In genomic region chr18:62714671-62715438, GRCh38 we compare ENCODE assay signal across 8 cellular contexts. TPM values are rescaled to one million over a fixed set of nuclear protein-coding genes. Genes with fewer than 3 reads are reported as not detected.
DNase-seq lines count a peak whose midpoint lies in the region; ATAC-seq and TF ChIP-seq lines count a peak whose summit lies in the region.

No MANE protein-coding gene starts in this region.

- H3K36me3 Mint-ChIP-seq in activated T-helper 1 cell treated with anti-CD3 and anti-CD28 coated beads, Interleukin-12 subunit alpha, Interleukin-12 subunit beta, Interleukin-2, Interleukin-4 antibody, amounts not matched to agents 30 ng/mL and 10 ng/mL and 1 ng/mL, durations not matched to agents 14 hours and 24 hours and 36 hours (ENCODE audit: low read depth) = no peaks in the 10 kb centered on the region

- peak overlapping the region; percentile 76 for H3K4me3 ChIP-seq in DOHH2 (ENCODE audit: low read length)
- H3K4me3 ChIP-seq in Karpas-422 (ENCODE audit: low read length) = peak overlapping the region; percentile 75
- peak overlapping the region; percentile 58 to 82 (median 74) for H3K4me3 ChIP-seq in Peyer's patch
- peak overlapping the region; percentile 74 to 89 (median 80) for H3K4me3 ChIP-seq in esophagus squamous epithelium
- peak overlapping the region; percentile 47 to 67 for H3K4me3 ChIP-seq in muscle layer of duodenum (ENCODE audit: low read depth in 1 of 2, low read length in 2 of 2)

- H3K9me2 ChIP-seq in DOHH2 (replicated peaks; ENCODE audit: control insufficient read depth, low read length) (no peaks in the 10 kb centered on the region), Karpas-422 (replicated peaks; ENCODE audit: insufficient read depth, low read length) (no peaks in the 10 kb centered on the region)

- ATAC-seq in GM21825 (IDR thresholded peaks at IDR 0.05; ENCODE audit: unreplicated experiment) = peak; percentile 66

- H3K4me1 Mint-ChIP-seq in activated T-helper 1 cell treated with anti-CD3 and anti-CD28 coated beads, Interleukin-12 subunit alpha, Interleukin-12 subunit beta, Interleukin-2, Interleukin-4 antibody, amounts not matched to agents 30 ng/mL and 10 ng/mL and 1 ng/mL, durations not matched to agents 14 hours and 24 hours and 36 hours (ENCODE audit: low read depth) = peaks cover 35% of the 10 kb centered on the region

- H3K27me3 Mint-ChIP-seq in activated T-helper 1 cell treated with anti-CD3 and anti-CD28 coated beads, Interleukin-12 subunit alpha, Interleukin-12 subunit beta, Interleukin-2, Interleukin-4 antibody, amounts not matched to agents 30 ng/mL and 10 ng/mL and 1 ng/mL, durations not matched to agents 14 hours and 24 hours and 36 hours (ENCODE audit: insufficient read depth) = peaks cover 21% of the 10 kb centered on the region

- no peaks in the 10 kb centered on the region for H3K9me3 Mint-ChIP-seq in activated T-helper 1 cell treated with anti-CD3 and anti-CD28 coated beads, Interleukin-12 subunit alpha, Interleukin-12 subunit beta, Interleukin-2, Interleukin-4 antibody, amounts not matched to agents 30 ng/mL and 10 ng/mL and 1 ng/mL, durations not matched to agents 14 hours and 24 hours and 36 hours

- peak overlapping the region; percentile 87 for H3K4me3 Mint-ChIP-seq in activated T-helper 1 cell treated with anti-CD3 and anti-CD28 coated beads, Interleukin-12 subunit alpha, Interleukin-12 subunit beta, Interleukin-2, Interleukin-4 antibody, amounts not matched to agents 30 ng/mL and 10 ng/mL and 1 ng/mL, durations not matched to agents 14 hours and 24 hours and 36 hours

- H3K79me2 ChIP-seq in DOHH2 (ENCODE audit: control insufficient read depth, low read length) = peaks cover 38% of the 10 kb centered on the region
- no peaks in the 10 kb centered on the region for H3K79me2 ChIP-seq in Karpas-422 (ENCODE audit: low read length)

- peaks cover 11% of the 10 kb centered on the region for H3K36me3 ChIP-seq in DOHH2 (ENCODE audit: control insufficient read depth, low read length)
- no peaks in the 10 kb centered on the region for H3K36me3 ChIP-seq in Karpas-422 (ENCODE audit: insufficient read depth, low read length)
- no peaks in the 10 kb centered on the region for H3K36me3 ChIP-seq in Peyer's patch
- no peaks in the 10 kb centered on the region for H3K36me3 ChIP-seq in esophagus squamous epithelium
- H3K36me3 ChIP-seq in muscle layer of duodenum (ENCODE audit: control insufficient read depth in 1 of 2, insufficient read depth in 2 of 2, low read length in 2 of 2) = no peaks in the 10 kb centered on the region

- DNase-seq in Karpas-422 = peak; percentile 94
- DNase-seq in Peyer's patch = peak; percentile 97 to 100 (median 100)
- peak; percentile 85 for DNase-seq in activated T-helper 1 cell treated with anti-CD3 and anti-CD28 coated beads, Interleukin-12 subunit alpha, Interleukin-12 subunit beta, Interleukin-2, Interleukin-4 antibody, amounts not matched to agents 30 ng/mL and 10 ng/mL and 1 ng/mL, durations not matched to agents 14 hours and 24 hours and 36 hours (ENCODE audit: low spot score)
- DNase-seq in esophagus squamous epithelium (lab: John Stamatoyannopoulos, UW) = peak; percentile 95
- DNase-seq in stimulated activated CD8-positive, alpha-beta memory T cell treated with anti-CD3 and anti-CD28 coated beads, Interleukin-7, amount 100 ng/mL, for 24 hours (ENCODE audit: low read depth) = peak; percentile 81

- TF ChIP-seq CTCF in DOHH2 (IDR thresholded peaks at IDR 0.05; ENCODE audit: low read depth, low read length, poor library complexity, severe bottlenecking) (peak; percentile 83), Peyer's patch (IDR thresholded peaks at IDR 0.05) (peak; percentile 50 to 88 (median 76)), esophagus squamous epithelium (IDR thresholded peaks at IDR 0.05) (peak; percentile 65 to 91 (median 75))

- H3K27ac ChIP-seq in DOHH2 (ENCODE audit: low read depth, low read length) (peak overlapping the region; percentile 43), Karpas-422 (ENCODE audit: low read length) (no peak overlapping the region), Peyer's patch (peak overlapping the region; percentile 93 to 99 (median 96)), esophagus squamous epithelium (peak overlapping the region; percentile 95 to 99 (median 98)), muscle layer of duodenum (ENCODE audit: low read length) (peak overlapping the region; percentile 77)

- H3K9me3 ChIP-seq in DOHH2 (ENCODE audit: control insufficient read depth, insufficient read depth, low read length) (no peaks in the 10 kb centered on the region), Karpas-422 (ENCODE audit: low read length) (no peaks in the 10 kb centered on the region), Peyer's patch (no peaks in the 10 kb centered on the region), esophagus squamous epithelium (no peaks in the 10 kb centered on the region), muscle layer of duodenum (ENCODE audit: control insufficient read depth in 1 of 2, low read length in 2 of 2) (no peaks in the 10 kb centered on the region)

- TF ChIP-seq POLR2A in Peyer's patch (IDR thresholded peaks at IDR 0.05) (peak in 1 of 2 donors; percentile 75), esophagus squamous epithelium (IDR thresholded peaks at IDR 0.05) (no peak)

- H3K4me2 ChIP-seq in DOHH2 (ENCODE audit: low read length) (peak overlapping the region; percentile 60), Karpas-422 (ENCODE audit: low read depth, low read length, poor library complexity, severe bottlenecking) (peak overlapping the region; percentile 92)

- H3F3A ChIP-seq in DOHH2 (ENCODE audit: control insufficient read depth, insufficient read depth) = no peaks in the 10 kb centered on the region

- H3K4me1 ChIP-seq in DOHH2 (ENCODE audit: control insufficient read depth, low read length) = peaks cover 34% of the 10 kb centered on the region
- peaks cover 28% of the 10 kb centered on the region for H3K4me1 ChIP-seq in Karpas-422 (ENCODE audit: low read length)
- peaks cover 0 to 11% (median 3%) of the 10 kb centered on the region in 4 donors for H3K4me1 ChIP-seq in Peyer's patch
- peaks cover 4 to 38% (median 7%) of the 10 kb centered on the region in 3 donors for H3K4me1 ChIP-seq in esophagus squamous epithelium
- H3K4me1 ChIP-seq in muscle layer of duodenum (ENCODE audit: control insufficient read depth in 1 of 2, insufficient read depth in 2 of 2, low read length in 2 of 2) = peaks cover 4 to 23% of the 10 kb centered on the region in 2 donors

- H4K20me1 ChIP-seq in DOHH2 (ENCODE audit: control insufficient read depth, insufficient read depth, low read depth, low read length) (peaks cover 8% of the 10 kb centered on the region), Karpas-422 (ENCODE audit: insufficient read depth, low read depth, low read length) (peaks cover 3% of the 10 kb centered on the region; the same call in 1 of the 2 replicates)

- 5 to 9% methylated on average over 6 to 13 of the region's 50 CpGs for WGBS in esophagus squamous epithelium, 2 donors

- peak overlapping the region; percentile 86 for H2AFZ ChIP-seq in Karpas-422 (ENCODE audit: low read length)

- H3K9ac ChIP-seq in Karpas-422 (ENCODE audit: low read length) = peak overlapping the region; percentile 70

- intact Hi-C loops in activated T-helper 1 cell treated with anti-CD3 and anti-CD28 coated beads, Interleukin-12 subunit alpha, Interleukin-12 subunit beta, Interleukin-2, Interleukin-4 antibody, amounts not matched to agents 30 ng/mL and 10 ng/mL and 1 ng/mL, durations not matched to agents 14 hours and 24 hours and 36 hours (cut with micrococcal nuclease) = loop anchor here (1.0 to 10.0 kb wide), 22 partner anchors 26 to 1255 kb away; partner anchors contain the start of genes HMSD, KDSR, PIGN and RELCH
- intact Hi-C loops in esophagus squamous epithelium (cut with DNase I) = no loop called here

- peak overlapping the region; percentile 85 for H3K27ac Mint-ChIP-seq in activated T-helper 1 cell treated with anti-CD3 and anti-CD28 coated beads, Interleukin-12 subunit alpha, Interleukin-12 subunit beta, Interleukin-2, Interleukin-4 antibody, amounts not matched to agents 30 ng/mL and 10 ng/mL and 1 ng/mL, durations not matched to agents 14 hours and 24 hours and 36 hours

- H3K27me3 ChIP-seq in DOHH2 (ENCODE audit: control insufficient read depth, low read length) (no peaks in the 10 kb centered on the region), Karpas-422 (ENCODE audit: low read length) (0 out of 2 replicates have a peak, but pooled peaks cover 3% of the 10 kb centered on the region), Peyer's patch (no peaks in the 10 kb centered on the region), esophagus squamous epithelium (no peaks in the 10 kb centered on the region), muscle layer of duodenum (ENCODE audit: low read depth, low read length) (no peaks in the 10 kb centered on the region)

RNA-seq across cellular contexts. Expression of gene PHLPP1, which starts 0.5 kb away (rescaled TPM):
- total RNA-seq in Karpas-422 (2014; rRNA removed; shearing (Covaris generic); ENCODE audit: low replicate concordance) = 5.1 and 6.3 TPM in 2 replicates
- 10 to 100 TPM; 15.7 to 21.8 (median 20.5) TPM for total RNA-seq in Peyer's patch
- total RNA-seq in activated T-helper 1 cell treated with anti-CD3 and anti-CD28 coated beads, Interleukin-12 subunit alpha, Interleukin-12 subunit beta, Interleukin-2, Interleukin-4 antibody, amounts not matched to agents 30 ng/mL and 10 ng/mL and 1 ng/mL, durations not matched to agents 14 hours and 24 hours and 36 hours = 14.1 and 14.4 TPM in 2 replicates
- total RNA-seq in esophagus squamous epithelium = 10 to 100 TPM; 10.1 to 16.6 (median 14.9) TPM
